In the genomic region with DNA sequence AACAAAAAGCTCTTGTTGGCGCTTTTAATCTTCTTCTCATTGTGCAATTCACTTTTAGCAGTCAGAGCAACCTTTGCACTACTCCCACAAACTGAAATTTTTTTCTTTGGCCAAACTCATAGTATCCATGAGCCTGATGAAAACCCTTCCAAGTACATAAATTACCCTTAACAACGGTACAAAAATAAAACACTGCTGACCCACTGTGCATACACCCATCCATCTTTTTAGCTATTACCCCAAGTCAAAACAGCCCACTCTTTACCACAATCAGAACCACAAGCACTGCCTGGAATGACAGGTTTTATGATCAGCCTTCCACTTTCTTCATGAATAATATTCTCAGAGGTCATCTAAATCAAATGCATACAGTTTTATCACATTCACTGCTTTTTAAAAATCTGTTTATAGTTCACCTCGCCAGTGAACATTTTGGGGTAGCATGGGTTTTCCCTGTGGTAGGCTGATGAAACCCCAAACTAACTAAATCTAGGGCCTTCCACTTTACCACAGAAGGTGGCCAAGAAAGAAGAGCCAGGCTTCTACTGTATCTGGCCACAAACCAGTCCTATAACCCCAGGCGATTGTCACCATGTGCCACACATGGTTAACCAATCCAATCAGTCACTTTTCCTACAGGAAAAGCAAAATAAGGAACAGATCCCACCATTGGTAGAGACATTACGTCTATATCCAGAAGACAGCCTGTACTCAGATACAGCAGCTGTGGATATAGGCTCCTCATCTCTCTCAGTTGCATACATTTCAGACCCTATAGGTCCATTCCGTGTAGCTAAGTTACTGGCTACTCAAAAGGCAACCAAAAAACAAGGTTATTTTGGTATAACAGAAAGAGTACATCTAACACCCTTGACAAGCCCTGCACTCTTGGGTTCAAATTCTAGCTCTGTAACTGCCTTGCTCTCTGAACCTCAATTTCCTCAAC, we compare ENCODE assay signal across 13 cellular contexts.
DNase-seq lines count a peak whose midpoint lies in the region; ATAC-seq and TF ChIP-seq lines count a peak whose summit lies in the region.
"Had no signal": no experiment of that assay in that cellular context is flagged by ENCODE, and none has a peak within 500 bp of the region (broad histone marks: within the 10 kb centered on the region; RNA-seq: fewer than 3 reads in every experiment).

No MANE protein-coding gene starts in this region.

- H2BK120ac ChIP-seq in IMR-90 (ENCODE audit: low read depth, low read length): peak overlapping the region; percentile 59

- H3K9ac ChIP-seq in IMR-90 (ENCODE audit: low read depth, low read length) (no peak overlapping the region), muscle layer of colon (ENCODE audit: low read length) (no peak overlapping the region)

- no peak overlapping the region for H4K5ac ChIP-seq in IMR-90 (ENCODE audit: low read depth, low read length)

- peak overlapping the region; percentile 41; the same call in 1 of the 2 replicates for H3K18ac ChIP-seq in IMR-90 (ENCODE audit: low read depth, low read length)

- H2BK15ac ChIP-seq in IMR-90 (ENCODE audit: low read depth, low read length): peak overlapping the region; percentile 16; the same call in 1 of the 3 replicates

- H3K27me3 ChIP-seq in IMR-90 (ENCODE audit: control insufficient read depth, insufficient read depth, low read length): no peaks in the 10 kb centered on the region; the same call in 1 of the 2 replicates
- no peaks in the 10 kb centered on the region for H3K27me3 ChIP-seq in ascending aorta
- H3K27me3 ChIP-seq in muscle layer of colon (ENCODE audit: control insufficient read depth in 1 of 2, insufficient read depth in 2 of 2, low read length in 2 of 2): no peaks in the 10 kb centered on the region
- H3K27me3 ChIP-seq: heart left ventricle, right atrium auricular region had no signal

- no peak overlapping the region for H2AK9ac ChIP-seq in IMR-90 (replicated peaks; ENCODE audit: low read depth, low read length, poor library complexity)

- no peaks in the 10 kb centered on the region; the same call in 1 of the 2 replicates for H3K36me3 ChIP-seq in IMR-90 (ENCODE audit: control insufficient read depth, insufficient read depth, low read length)
- no peaks in the 10 kb centered on the region for H3K36me3 ChIP-seq in ascending aorta
- no peaks in the 10 kb centered on the region for H3K36me3 ChIP-seq in muscle layer of colon (ENCODE audit: insufficient read depth, low read length)

- CTCF ChIA-PET in IMR-90 (lab: Yijun Ruan, JAX): interaction anchor here (0.8 kb wide), 1 partner anchor 195 kb away, joined by 3 read pairs; no protein-coding TSS in a partner anchor

- H3K79me1 ChIP-seq in IMR-90 (ENCODE audit: low read depth in 1 of 2, low read length in 2 of 2): 0 out of 4 replicates have a peak, but pooled peaks cover 0 to 3% of the 10 kb centered on the region in 2 experiments

- no peak overlapping the region for H2BK5ac ChIP-seq in IMR-90 (ENCODE audit: low read depth, low read length, poor library complexity, severe bottlenecking)

- ATAC-seq in IMR-90 (ENCODE audit: low read depth) (no peak), HG02840 (IDR thresholded peaks at IDR 0.05; ENCODE audit: low FRiP score, unreplicated experiment) (no peak)
- ATAC-seq: heart left ventricle had no signal

- H3K56ac ChIP-seq in IMR-90 (ENCODE audit: extremely low read depth, insufficient read depth, low read length): no peak overlapping the region

- no peaks in the 10 kb centered on the region for H4K20me1 ChIP-seq in IMR-90 (ENCODE audit: insufficient read depth, low read length)

- H3K9me1 ChIP-seq in IMR-90 (ENCODE audit: insufficient read depth, low read length): peaks cover 10% of the 10 kb centered on the region

- H3K4me3 ChIP-seq in AG10803 (ENCODE audit: low read length) (no peak overlapping the region), IMR-90 (ENCODE audit: insufficient read depth, low read depth, low read length) (no peak overlapping the region), ascending aorta (no peak overlapping the region), muscle layer of colon (ENCODE audit: low read depth in 1 of 2, low read length in 2 of 2) (no peak overlapping the region)
- H3K4me3 ChIP-seq: heart left ventricle, right atrium auricular region had no signal

- peak; percentile 80 for DNase-seq in AG10803 (ENCODE audit: low read depth)
- no peak for DNase-seq in IMR-90
- no peak for DNase-seq in ascending aorta (ENCODE audit: low spot score in 2 of 2)
- no peak for DNase-seq in T-helper 9 cell
- no peak for DNase-seq in GM20000 (ENCODE audit: low spot score)
- no peak for DNase-seq in GM13976 (ENCODE audit: low spot score)
- DNase-seq: amygdala, heart left ventricle, NCI-H146, SW 1271 had no signal

- no peak for TF ChIP-seq POLR2A in IMR-90 (IDR thresholded peaks at IDR 0.05; ENCODE audit: low read depth, low read length)

- no CpG with 5 or more reads among the region's 6 CpGs for WGBS in IMR-90 (ENCODE audit: extremely low coverage in 2 of 2, insufficient read length in 1 of 2), 2 experiments

- H2BK20ac ChIP-seq in IMR-90 (ENCODE audit: low read depth, low read length): peak overlapping the region; percentile 59

- peak overlapping the region; percentile 63 for H3K4ac ChIP-seq in IMR-90 (ENCODE audit: low read depth, low read length)

- H3K27ac ChIP-seq in IMR-90 (ENCODE audit: insufficient read depth, low read length) (no peak overlapping the region), ascending aorta (peak overlapping the region; percentile 28 to 65), muscle layer of colon (ENCODE audit: low read depth, low read length) (peak overlapping the region; percentile 70)
- H3K27ac ChIP-seq: right atrium auricular region had no signal

- in situ Hi-C loops in IMR-90 (cut with MboI; ENCODE audit: low sequenced_read_pairs): no loop called here
- in situ Hi-C loops in GM13976 (cut with MboI; ENCODE audit: low sequenced_read_pairs, unreplicated experiment): no loop called here

- peaks cover 5% of the 10 kb centered on the region for H3K4me1 ChIP-seq in IMR-90 (ENCODE audit: control insufficient read depth, insufficient read depth, low read length)
- H3K4me1 ChIP-seq in ascending aorta: peaks cover 9 to 44% of the 10 kb centered on the region in 2 donors
- H3K4me1 ChIP-seq in muscle layer of colon (ENCODE audit: insufficient read depth, low read length): peaks cover 45% of the 10 kb centered on the region

- intact Hi-C loops in IMR-90 (cut with micrococcal nuclease) (loop anchor here (5.0 kb wide), 1 partner anchor 38 kb away; no protein-coding TSS in a partner anchor), ascending aorta (cut with DNase I) (loop anchor here (5.0 kb wide), 1 partner anchor 38 kb away; no protein-coding TSS in a partner anchor)

- no peaks in the 10 kb centered on the region for H3K9me3 ChIP-seq in IMR-90 (ENCODE audit: control insufficient read depth, insufficient read depth, low read length)
- H3K9me3 ChIP-seq in ascending aorta: no peaks in the 10 kb centered on the region
- H3K9me3 ChIP-seq in muscle layer of colon (ENCODE audit: low read length): no peaks in the 10 kb centered on the region
- H3K9me3 ChIP-seq: heart left ventricle, right atrium auricular region had no signal

- H2AK5ac ChIP-seq in IMR-90 (ENCODE audit: low read depth, low read length): peak overlapping the region; percentile 47

- H3K23ac ChIP-seq in IMR-90 (ENCODE audit: low read depth, low read length): 0 out of 2 replicates have a peak overlapping the region, but pooled peaks have one; percentile 34

- H2AFZ ChIP-seq in IMR-90 (replicated peaks; ENCODE audit: low read length, poor library complexity): no peak overlapping the region

- H4K8ac ChIP-seq in IMR-90 (ENCODE audit: low read depth in 2 of 2, low read length in 2 of 2): no peak overlapping the region

- peak overlapping the region; percentile 52; the same call in 1 of the 2 replicates for H3K14ac ChIP-seq in IMR-90 (replicated peaks; ENCODE audit: low read depth, low read length)

- BruUV-seq in IMR-90 (replicated peaks; lab: Mats Ljungman, UMichigan): no TSS peak

- dilution Hi-C loops in IMR-90 (cut with HindIII; ENCODE audit: low sequenced_read_pairs, unreplicated experiment): no loop called here

- TF ChIP-seq CTCF in AG10803 (conservative IDR thresholded peaks at IDR 0.05; ENCODE audit: low read length) (no peak), IMR-90 (conservative IDR thresholded peaks at IDR 0.05; ENCODE audit: low read depth, low read length) (no peak), ascending aorta (IDR thresholded peaks at IDR 0.05) (no peak), GM20000 (IDR thresholded peaks at IDR 0.05; ENCODE audit: extremely low read depth, missing control alignments) (no peak), GM13976 (IDR thresholded peaks at IDR 0.05; ENCODE audit: borderline replicate concordance, control extremely low read depth, extremely low read depth, insufficient read depth, missing control alignments) (no peak)

- H3K4me2 ChIP-seq in IMR-90 (ENCODE audit: low read depth, low read length): no peak overlapping the region

- H4K91ac ChIP-seq in IMR-90 (ENCODE audit: insufficient read depth, low read depth, low read length): no peak overlapping the region

- POLR2A ChIA-PET in IMR-90 (lab: Charles Lee; ENCODE audit: unreplicated experiment): no interaction called here

- no peak for TF ChIP-seq RAD21 in IMR-90 (IDR thresholded peaks at IDR 0.05; ENCODE audit: low read length)

TF ChIP-seq in IMR-90, 13 proteins besides CTCF, POLR2A, EP300 and RAD21:
- TF ChIP-seq CEBPB (IDR thresholded peaks at IDR 0.05; ENCODE audit: low read depth, low read length): 0 out of 2 replicates have a peak, but pooled peaks have one; percentile 11
- no peak for TF ChIP-seq MAZ (IDR thresholded peaks at IDR 0.05; ENCODE audit: borderline replicate concordance, low read depth, low read length)
